27 cellular contexts compared by ENCODE assay signal in the genomic region with DNA sequence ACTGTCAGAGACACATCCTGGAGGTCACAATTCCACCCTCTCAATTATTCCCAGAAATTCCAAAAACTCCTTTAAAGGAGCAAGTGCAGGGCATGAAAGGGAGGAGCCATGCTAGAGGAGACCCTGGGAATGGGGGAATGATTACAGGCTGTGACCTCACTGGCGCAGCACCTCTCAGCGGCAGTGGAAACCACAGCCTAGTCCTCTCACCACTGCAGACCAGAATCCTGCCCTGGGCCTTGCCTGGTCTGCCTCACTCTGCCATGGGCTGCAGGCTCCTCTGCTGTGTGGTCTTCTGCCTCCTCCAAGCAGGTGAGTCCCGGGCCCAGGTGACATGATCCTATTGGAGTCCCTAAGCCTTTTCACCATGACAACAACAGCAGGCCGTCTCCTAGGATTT. TPM values are rescaled to one million over a fixed set of nuclear protein-coding genes. Genes with fewer than 3 reads are reported as not detected.
DNase-seq lines count a peak whose midpoint lies in the region; ATAC-seq and TF ChIP-seq lines count a peak whose summit lies in the region.
"Had no signal": no experiment of that assay in that cellular context is flagged by ENCODE, and none has a peak within 500 bp of the region (broad histone marks: within the 10 kb centered on the region; RNA-seq: fewer than 3 reads in every experiment).

No MANE protein-coding gene starts in this region.

- H3K4me3 ChIP-seq in CD4-positive, CD25-positive, alpha-beta regulatory T cell (ENCODE audit: low read depth, low read length): peak overlapping the region; percentile 32
- no peak overlapping the region for H3K4me3 ChIP-seq in MM.1S (ENCODE audit: low read length)
- H3K4me3 ChIP-seq: gastrocnemius medialis, testis, uterus had no signal

- no peaks in the 10 kb centered on the region for H3K79me2 ChIP-seq in MM.1S (ENCODE audit: low read length)

- no peak for DNase-seq in activated CD4-positive, alpha-beta T cell treated with anti-CD3 and anti-CD28 coated beads for 36 hours
- no peak for DNase-seq in activated CD4-positive, alpha-beta T cell treated with anti-CD3 and anti-CD28 coated beads, Interleukin-2, amount 50 U/mL, for 1 hour
- DNase-seq in CD4-positive, CD25-positive, alpha-beta regulatory T cell: no peak
- no peak for DNase-seq in activated CD8-positive, alpha-beta T cell treated with anti-CD3 and anti-CD28 coated beads, Interleukin-2, amount 10 ng/mL, durations not matched to agents 7 days and 5 days
- no peak for DNase-seq in naive thymus-derived CD8-positive, alpha-beta T cell
- no peak for DNase-seq in MM.1S
- no peak for DNase-seq in C1 segment of cervical spinal cord (lab: John Stamatoyannopoulos, UW)
- DNase-seq: 8988T; activated CD4-positive, alpha-beta T cell treated with anti-CD3 and anti-CD28 coated beads for 48 hours; caudate nucleus; DMS79; gastrocnemius medialis; GF-D8; mammary epithelial cell; NCI-H1048; NCI-H1694 treated with DMSO at 0.1 percent for 48 hours; NCI-H524 treated with DMSO at 0.1 percent for 48 hours; Right ventricle myocardium superior; stimulated activated CD4-positive, alpha-beta T cell treated with anti-CD3 and anti-CD28 coated beads, Interleukin-4, amount 100 ng/mL, for 4 hours; stimulated activated naive B cell treated with anti-CD40 and anti-IgM and Interleukin-4, amounts not matched to agents 10 μg/mL and 1 μg/mL and 100 μg/mL, for 72 hours; testis; uterus had no signal

- no peaks in the 10 kb centered on the region for H4K20me1 ChIP-seq in MM.1S (ENCODE audit: insufficient read depth, low read length)

- H3K27ac Mint-ChIP-seq in activated CD4-positive, alpha-beta T cell treated with anti-CD3 and anti-CD28 coated beads for 36 hours: no peak overlapping the region
- H3K27ac Mint-ChIP-seq in CD4-positive, CD25-positive, alpha-beta regulatory T cell: peak overlapping the region in 2 of 3 donors; percentile 23 to 38
- peak overlapping the region; percentile 23 for H3K27ac Mint-ChIP-seq in activated CD8-positive, alpha-beta T cell treated with anti-CD3 and anti-CD28 coated beads, Interleukin-2, amount 10 ng/mL, durations not matched to agents 7 days and 5 days
- H3K27ac Mint-ChIP-seq in naive thymus-derived CD8-positive, alpha-beta T cell: peak overlapping the region in 3 of 10 donors; percentile 26 to 79 (median 63)
- H3K27ac Mint-ChIP-seq: stimulated activated naive B cell treated with anti-CD40 and anti-IgM and Interleukin-4, amounts not matched to agents 10 μg/mL and 1 μg/mL and 100 μg/mL, for 72 hours had no signal

- H3K9me3 Mint-ChIP-seq in activated CD4-positive, alpha-beta T cell treated with anti-CD3 and anti-CD28 coated beads for 36 hours (ENCODE audit: low read depth): no peaks in the 10 kb centered on the region
- H3K9me3 Mint-ChIP-seq in CD4-positive, CD25-positive, alpha-beta regulatory T cell: peaks cover 0 to 7% (median 0%) of the 10 kb centered on the region in 7 donors
- no peaks in the 10 kb centered on the region for H3K9me3 Mint-ChIP-seq in activated CD8-positive, alpha-beta T cell treated with anti-CD3 and anti-CD28 coated beads, Interleukin-2, amount 10 ng/mL, durations not matched to agents 7 days and 5 days (ENCODE audit: insufficient read depth)
- H3K9me3 Mint-ChIP-seq in naive thymus-derived CD8-positive, alpha-beta T cell: peaks cover 0 to 2% (median 0%) of the 10 kb centered on the region in 9 donors
- H3K9me3 Mint-ChIP-seq: stimulated activated naive B cell treated with anti-CD40 and anti-IgM and Interleukin-4, amounts not matched to agents 10 μg/mL and 1 μg/mL and 100 μg/mL, for 72 hours had no signal

- H3K27me3 Mint-ChIP-seq in activated CD4-positive, alpha-beta T cell treated with anti-CD3 and anti-CD28 coated beads for 36 hours: peaks cover 8% of the 10 kb centered on the region
- peaks cover 20% of the 10 kb centered on the region for H3K27me3 Mint-ChIP-seq in CD4-positive, CD25-positive, alpha-beta regulatory T cell
- H3K27me3 Mint-ChIP-seq in activated CD8-positive, alpha-beta T cell treated with anti-CD3 and anti-CD28 coated beads, Interleukin-2, amount 10 ng/mL, durations not matched to agents 7 days and 5 days (ENCODE audit: low read depth): peaks cover 18% of the 10 kb centered on the region
- H3K27me3 Mint-ChIP-seq in naive thymus-derived CD8-positive, alpha-beta T cell: peaks cover 4 to 43% (median 11%) of the 10 kb centered on the region in 5 donors

- H3K4me3 Mint-ChIP-seq in activated CD4-positive, alpha-beta T cell treated with anti-CD3 and anti-CD28 coated beads for 36 hours: peak overlapping the region; percentile 22
- H3K4me3 Mint-ChIP-seq in CD4-positive, CD25-positive, alpha-beta regulatory T cell: peak overlapping the region in 3 of 4 donors; percentile 44 to 83 (median 64)
- peak overlapping the region; percentile 26 for H3K4me3 Mint-ChIP-seq in activated CD8-positive, alpha-beta T cell treated with anti-CD3 and anti-CD28 coated beads, Interleukin-2, amount 10 ng/mL, durations not matched to agents 7 days and 5 days
- H3K4me3 Mint-ChIP-seq in naive thymus-derived CD8-positive, alpha-beta T cell: peak overlapping the region in 7 of 10 donors; percentile 23 to 68 (median 40)
- H3K4me3 Mint-ChIP-seq: stimulated activated naive B cell treated with anti-CD40 and anti-IgM and Interleukin-4, amounts not matched to agents 10 μg/mL and 1 μg/mL and 100 μg/mL, for 72 hours had no signal

- intact Hi-C loops in activated CD4-positive, alpha-beta T cell treated with anti-CD3 and anti-CD28 coated beads for 36 hours (cut with DNase I, micrococcal nuclease): loop anchor here in 1 of 2 experiments (10.0 kb wide), 1 partner anchor 906 kb away; no protein-coding TSS in a partner anchor

- no peak overlapping the region for H2AFZ ChIP-seq in MM.1S (ENCODE audit: low read length)

- no peaks in the 10 kb centered on the region for H3K9me2 ChIP-seq in MM.1S (replicated peaks; ENCODE audit: insufficient read depth, low read length)

- POLR2A ChIA-PET in activated CD4-positive, alpha-beta T cell treated with anti-CD3 and anti-CD28 coated beads for 36 hours (lab: Charles Lee): no interaction called here
- POLR2A ChIA-PET in activated CD8-positive, alpha-beta T cell treated with anti-CD3 and anti-CD28 coated beads, Interleukin-2, amount 10 ng/mL, durations not matched to agents 7 days and 5 days (lab: Charles Lee): interaction anchor here (0.9 to 1.2 kb wide), 3 partner anchors 489 to 503 kb away, joined by 3 to 4 read pairs (median 3); no protein-coding TSS in a partner anchor
- POLR2A ChIA-PET in naive thymus-derived CD8-positive, alpha-beta T cell (lab: Charles Lee): interaction anchor here (0.7 to 3.9 kb wide), 5 partner anchors 487 to 501 kb away, joined by 3 to 19 read pairs (median 4); no protein-coding TSS in a partner anchor

- H3K4me1 ChIP-seq in CD4-positive, CD25-positive, alpha-beta regulatory T cell (ENCODE audit: control insufficient read depth, insufficient read depth, low read length, poor library complexity, severe bottlenecking): no peaks in the 10 kb centered on the region
- peaks cover 14% of the 10 kb centered on the region for H3K4me1 ChIP-seq in MM.1S (ENCODE audit: low read length)
- H3K4me1 ChIP-seq: gastrocnemius medialis, uterus had no signal

- no peak overlapping the region for H3K9ac ChIP-seq in MM.1S (ENCODE audit: low read length)

- no peaks in the 10 kb centered on the region for H3K9me3 ChIP-seq in CD4-positive, CD25-positive, alpha-beta regulatory T cell (ENCODE audit: control insufficient read depth in 2 of 2, low read length in 2 of 2)
- H3K9me3 ChIP-seq in MM.1S (replicated peaks; ENCODE audit: insufficient read depth, low read length): no peaks in the 10 kb centered on the region
- H3K9me3 ChIP-seq: gastrocnemius medialis, testis, uterus had no signal

- no peak overlapping the region for H3K27ac ChIP-seq in CD4-positive, CD25-positive, alpha-beta regulatory T cell (ENCODE audit: insufficient read depth, low read length, poor library complexity, severe bottlenecking)
- H3K27ac ChIP-seq in MM.1S (ENCODE audit: low read length): no peak overlapping the region
- H3K27ac ChIP-seq: gastrocnemius medialis, testis, uterus had no signal

- CTCF ChIA-PET in activated CD4-positive, alpha-beta T cell treated with anti-CD3 and anti-CD28 coated beads for 36 hours (lab: Charles Lee): interaction anchor here (0.9 to 1.2 kb wide), 2 partner anchors 12 to 16 kb away, joined by 6 to 9 read pairs; no protein-coding TSS in a partner anchor
- CTCF ChIA-PET in activated CD8-positive, alpha-beta T cell treated with anti-CD3 and anti-CD28 coated beads, Interleukin-2, amount 10 ng/mL, durations not matched to agents 7 days and 5 days (lab: Charles Lee): interaction anchor here (0.7 to 2.1 kb wide), 2 partner anchors 333 to 693 kb away, joined by 3 to 9 read pairs; no protein-coding TSS in a partner anchor

- no peak overlapping the region for H3K4me2 ChIP-seq in MM.1S (ENCODE audit: low read depth, low read length)

- peaks cover 14% of the 10 kb centered on the region for H3K4me1 Mint-ChIP-seq in activated CD4-positive, alpha-beta T cell treated with anti-CD3 and anti-CD28 coated beads for 36 hours
- H3K4me1 Mint-ChIP-seq in CD4-positive, CD25-positive, alpha-beta regulatory T cell: peaks cover under 1 to 24% (median 6%) of the 10 kb centered on the region in 4 donors
- peaks cover 8% of the 10 kb centered on the region for H3K4me1 Mint-ChIP-seq in activated CD8-positive, alpha-beta T cell treated with anti-CD3 and anti-CD28 coated beads, Interleukin-2, amount 10 ng/mL, durations not matched to agents 7 days and 5 days (ENCODE audit: low read depth)
- H3K4me1 Mint-ChIP-seq in naive thymus-derived CD8-positive, alpha-beta T cell: peaks cover 14 to 26% (median 20%) of the 10 kb centered on the region in 4 donors

- no peaks in the 10 kb centered on the region for H3K36me3 ChIP-seq in CD4-positive, CD25-positive, alpha-beta regulatory T cell (ENCODE audit: control insufficient read depth, insufficient read depth, low read length)
- H3K36me3 ChIP-seq in MM.1S (replicated peaks; ENCODE audit: insufficient read depth, low read length): no peaks in the 10 kb centered on the region
- H3K36me3 ChIP-seq: gastrocnemius medialis, uterus had no signal

- no peaks in the 10 kb centered on the region for H3K36me3 Mint-ChIP-seq in activated CD4-positive, alpha-beta T cell treated with anti-CD3 and anti-CD28 coated beads for 36 hours (ENCODE audit: low read depth)
- H3K36me3 Mint-ChIP-seq in CD4-positive, CD25-positive, alpha-beta regulatory T cell: no peaks in the 10 kb centered on the region
- no peaks in the 10 kb centered on the region for H3K36me3 Mint-ChIP-seq in activated CD8-positive, alpha-beta T cell treated with anti-CD3 and anti-CD28 coated beads, Interleukin-2, amount 10 ng/mL, durations not matched to agents 7 days and 5 days (ENCODE audit: low read depth)
- H3K36me3 Mint-ChIP-seq in naive thymus-derived CD8-positive, alpha-beta T cell: no peaks in the 10 kb centered on the region
- H3K36me3 Mint-ChIP-seq: stimulated activated naive B cell treated with anti-CD40 and anti-IgM and Interleukin-4, amounts not matched to agents 10 μg/mL and 1 μg/mL and 100 μg/mL, for 72 hours had no signal

- ATAC-seq in activated CD4-positive, alpha-beta T cell treated with anti-CD3 and anti-CD28 coated beads for 36 hours: no peak
- no peak for ATAC-seq in CD4-positive, CD25-positive, alpha-beta regulatory T cell (ENCODE audit: low read depth in 2 of 2)
- ATAC-seq in activated CD8-positive, alpha-beta T cell treated with anti-CD3 and anti-CD28 coated beads, Interleukin-2, amount 10 ng/mL, durations not matched to agents 7 days and 5 days: no peak
- ATAC-seq in naive thymus-derived CD8-positive, alpha-beta T cell: no peak
- ATAC-seq in GM21367 (IDR thresholded peaks at IDR 0.05; ENCODE audit: unreplicated experiment): no peak
- ATAC-seq: gastrocnemius medialis; sciatic nerve; stimulated activated naive B cell treated with anti-CD40 and anti-IgM and Interleukin-4, amounts not matched to agents 10 μg/mL and 1 μg/mL and 100 μg/mL, for 72 hours had no signal

- peaks cover 7% of the 10 kb centered on the region; the same call in 1 of the 2 replicates for H3F3A ChIP-seq in MM.1S (ENCODE audit: insufficient read depth, low read length)

- H3K27me3 ChIP-seq in CD4-positive, CD25-positive, alpha-beta regulatory T cell (ENCODE audit: control insufficient read depth, insufficient read depth, low read length): peaks cover 1% of the 10 kb centered on the region
- H3K27me3 ChIP-seq in MM.1S (replicated peaks; ENCODE audit: insufficient read depth, low read length): no peaks in the 10 kb centered on the region
- H3K27me3 ChIP-seq: gastrocnemius medialis, testis, uterus had no signal

- TF ChIP-seq CTCF in MM.1S (IDR thresholded peaks at IDR 0.05; ENCODE audit: low read length): no peak

RNA-seq across cellular contexts. Expression of gene PRSS58, which starts 50.5 kb away (rescaled TPM):
- total RNA-seq in activated CD4-positive, alpha-beta T cell treated with anti-CD3 and anti-CD28 coated beads for 36 hours: not detected
- total RNA-seq in CD4-positive, CD25-positive, alpha-beta regulatory T cell: not detected
- polyA plus RNA-seq in CD4-positive, CD25-positive, alpha-beta regulatory T cell: under 1 TPM in 1 of 4 donors, not detected in 3; 0.21 TPM
- not detected for total RNA-seq in activated CD8-positive, alpha-beta T cell treated with anti-CD3 and anti-CD28 coated beads, Interleukin-2, amount 10 ng/mL, durations not matched to agents 7 days and 5 days
- total RNA-seq in naive thymus-derived CD8-positive, alpha-beta T cell: not detected
- not detected for polyA plus RNA-seq in naive thymus-derived CD8-positive, alpha-beta T cell
- total RNA-seq: astrocyte, gastrocnemius medialis, LHCN-M2, mammary epithelial cell, posterior vena cava, Right ventricle myocardium superior, sciatic nerve, uterus had no signal
- polyA plus RNA-seq: mammary epithelial cell had no signal
